12 cellular contexts compared by ENCODE assay signal in genomic region chr20:51420111-51420510, GRCh38.
DNase-seq lines count a peak whose midpoint lies in the region; ATAC-seq lines count a peak whose summit lies in the region.
"Had no signal": no experiment of that assay in that cellular context is flagged by ENCODE, and none has a peak within 500 bp of the region (broad histone marks: within the 10 kb centered on the region; RNA-seq: fewer than 3 reads in every experiment).

No MANE protein-coding gene starts in this region.

- H3K4me2 ChIP-seq in Karpas-422 (ENCODE audit: low read depth, low read length, poor library complexity, severe bottlenecking): no peak overlapping the region

- H3K4me1 Mint-ChIP-seq in CD8-positive, alpha-beta memory T cell: peaks cover 69 to 98% (median 90%) of the 10 kb centered on the region in 3 donors
- peaks cover 45% of the 10 kb centered on the region for H3K4me1 Mint-ChIP-seq in memory B cell

- H3K4me1 ChIP-seq in CD8-positive, alpha-beta memory T cell (ENCODE audit: insufficient read depth, low read length): peaks cover 63% of the 10 kb centered on the region
- H3K4me1 ChIP-seq in Karpas-422 (ENCODE audit: low read length): peaks cover 8% of the 10 kb centered on the region

- no peaks in the 10 kb centered on the region for H3K9me2 ChIP-seq in Karpas-422 (replicated peaks; ENCODE audit: insufficient read depth, low read length)

- no peaks in the 10 kb centered on the region for H3K9me3 ChIP-seq in CD8-positive, alpha-beta memory T cell (ENCODE audit: low read length)
- H3K9me3 ChIP-seq in Karpas-422 (ENCODE audit: low read length): no peaks in the 10 kb centered on the region
- H3K9me3 ChIP-seq: spleen had no signal

- H2AFZ ChIP-seq in Karpas-422 (ENCODE audit: low read length): no peak overlapping the region

- peaks cover 21% of the 10 kb centered on the region for H3K36me3 ChIP-seq in CD8-positive, alpha-beta memory T cell (ENCODE audit: insufficient read depth, low read length)
- peaks cover 58% of the 10 kb centered on the region for H3K36me3 ChIP-seq in Karpas-422 (ENCODE audit: insufficient read depth, low read length)

- H3K9ac ChIP-seq in Karpas-422 (ENCODE audit: low read length): no peak overlapping the region

- H3K27me3 Mint-ChIP-seq in CD8-positive, alpha-beta memory T cell: no peaks in the 10 kb centered on the region
- no peaks in the 10 kb centered on the region for H3K27me3 Mint-ChIP-seq in memory B cell

- H3K9me3 Mint-ChIP-seq in CD8-positive, alpha-beta memory T cell: no peaks in the 10 kb centered on the region
- H3K9me3 Mint-ChIP-seq in memory B cell: no peaks in the 10 kb centered on the region

- no peak for ATAC-seq in memory B cell (ENCODE audit: low read depth)
- no peak for ATAC-seq in left ventricle myocardium superior
- ATAC-seq: HCT116 had no signal

- no peak overlapping the region for H3K4me3 ChIP-seq in CD8-positive, alpha-beta memory T cell (ENCODE audit: low read length)
- no peak overlapping the region for H3K4me3 ChIP-seq in Karpas-422 (ENCODE audit: low read length)
- H3K4me3 ChIP-seq: spleen had no signal

- H3K36me3 Mint-ChIP-seq in CD8-positive, alpha-beta memory T cell: peaks cover 0 to 61% (median 9%) of the 10 kb centered on the region in 3 donors
- peaks cover 22% of the 10 kb centered on the region for H3K36me3 Mint-ChIP-seq in memory B cell

- no peak overlapping the region for H3K4me3 Mint-ChIP-seq in CD8-positive, alpha-beta memory T cell
- no peak overlapping the region for H3K4me3 Mint-ChIP-seq in memory B cell

- POLR2A ChIA-PET in CD8-positive, alpha-beta memory T cell (lab: Charles Lee): interaction anchor here (0.6 to 0.7 kb wide), 2 partner anchors 10 to 20 kb away, joined by 3 to 8 read pairs; no protein-coding TSS in a partner anchor

- H3K27me3 ChIP-seq in CD8-positive, alpha-beta memory T cell (ENCODE audit: insufficient read depth, low read length, poor library complexity, severe bottlenecking): no peaks in the 10 kb centered on the region
- no peaks in the 10 kb centered on the region for H3K27me3 ChIP-seq in Karpas-422 (ENCODE audit: low read length)
- H3K27me3 ChIP-seq: spleen had no signal

- H4K20me1 ChIP-seq in Karpas-422 (ENCODE audit: insufficient read depth, low read depth, low read length): no peaks in the 10 kb centered on the region

- no peak for DNase-seq in CD8-positive, alpha-beta memory T cell
- no peak for DNase-seq in Karpas-422
- peak; percentile 88 for DNase-seq in amniotic epithelial cell (ENCODE audit: low read depth)
- no peak for DNase-seq in memory B cell (ENCODE audit: low spot score in 2 of 2)
- DNase-seq in activated gamma-delta T cell (lab: John Stamatoyannopoulos, UW): no peak
- no peak for DNase-seq in SHP77 (lab: John Stamatoyannopoulos, UW)
- DNase-seq in left ventricle myocardium superior: no peak
- DNase-seq: aorta, Kasumi-1, NCI-H524 treated with DMSO at 0.1 percent for 48 hours, spleen had no signal

- CTCF ChIA-PET in CD8-positive, alpha-beta memory T cell (lab: Charles Lee): interaction anchor here (1.1 to 4.8 kb wide), 2 partner anchors 14 to 47 kb away, joined by 3 to 32 read pairs; no protein-coding TSS in a partner anchor

- peak overlapping the region; percentile 47 to 100 (median 86) for H3K27ac Mint-ChIP-seq in CD8-positive, alpha-beta memory T cell
- H3K27ac Mint-ChIP-seq in memory B cell: peak overlapping the region; percentile 88

- no peak overlapping the region for H3K27ac ChIP-seq in CD8-positive, alpha-beta memory T cell (ENCODE audit: low read depth, low read length)
- H3K27ac ChIP-seq in Karpas-422 (ENCODE audit: low read length): 0 out of 2 replicates have a peak overlapping the region, but pooled peaks have one; percentile 2

- intact Hi-C loops in left ventricle myocardium superior (cut with micrococcal nuclease): no loop called here

- H3K79me2 ChIP-seq in Karpas-422 (ENCODE audit: low read length): peaks cover 50% of the 10 kb centered on the region
